In genomic region chr15:41919201-41919820, GRCh38 we compare ENCODE assay signal across 13 cellular contexts. TPM values are rescaled to one million over a fixed set of nuclear protein-coding genes. Genes with fewer than 3 reads are reported as not detected.
DNase-seq lines count a peak whose midpoint lies in the region; ATAC-seq and TF ChIP-seq lines count a peak whose summit lies in the region.
"Had no signal": no experiment of that assay in that cellular context is flagged by ENCODE, and none has a peak within 500 bp of the region (broad histone marks: within the 10 kb centered on the region; RNA-seq: fewer than 3 reads in every experiment).

No MANE protein-coding gene starts in this region.

- H3K9me3 Mint-ChIP-seq in H9 (no peaks in the 10 kb centered on the region), WTC11 (no peaks in the 10 kb centered on the region)
- peaks cover 12 to 16% of the 10 kb centered on the region in 2 donors for H3K9me3 Mint-ChIP-seq in stimulated activated naive B cell treated with anti-CD40 and anti-IgM and Interleukin-4, amounts not matched to agents 10 μg/mL and 1 μg/mL and 100 μg/mL, for 72 hours
- H3K9me3 Mint-ChIP-seq: activated naive CD8-positive, alpha-beta T cell treated with anti-CD3 and anti-CD28 coated beads, Interleukin-2, amount 50 U/mL, for 24 hours had no signal

- no peak overlapping the region for H4K8ac ChIP-seq in H9 (replicated peaks; ENCODE audit: insufficient read length, low read depth, low read length)
- no peak overlapping the region for H4K8ac ChIP-seq in mesendoderm (ENCODE audit: low read depth, low read length)

- no peak overlapping the region for H3K4me3 ChIP-seq in right cardiac atrium (ENCODE audit: low read length)
- no peak overlapping the region for H3K4me3 ChIP-seq in mesendoderm (ENCODE audit: low read length)

- H3K4ac ChIP-seq in H9 (ENCODE audit: low read depth, low read length) (no peak overlapping the region), mesendoderm (ENCODE audit: low read depth, low read length) (no peak overlapping the region)

- no peak overlapping the region for H4K91ac ChIP-seq in H9 (ENCODE audit: insufficient read length, low read depth, low read length)

- H2BK12ac ChIP-seq in H9 (ENCODE audit: insufficient read length, low read depth, low read length) = no peak overlapping the region

- no peaks in the 10 kb centered on the region for H3K27me3 ChIP-seq in H9 (ENCODE audit: insufficient read depth, low read length)
- H3K27me3 ChIP-seq in right cardiac atrium (ENCODE audit: control insufficient read depth, insufficient read depth) = no peaks in the 10 kb centered on the region
- no peaks in the 10 kb centered on the region for H3K27me3 ChIP-seq in mesendoderm (ENCODE audit: insufficient read depth, low read length, poor library complexity)

- no peak overlapping the region for H2AFZ ChIP-seq in H9 (ENCODE audit: low read length)

- ATAC-seq in WTC11 = no peak
- ATAC-seq in right cardiac atrium = peak; percentile 17 to 48
- no peak for ATAC-seq in stimulated activated naive B cell treated with anti-CD40 and anti-IgM and Interleukin-4, amounts not matched to agents 10 μg/mL and 1 μg/mL and 100 μg/mL, for 72 hours (replicated peaks)
- no peak for ATAC-seq in GM18861 (IDR thresholded peaks at IDR 0.05; ENCODE audit: unreplicated experiment)
- ATAC-seq: activated naive CD8-positive, alpha-beta T cell treated with anti-CD3 and anti-CD28 coated beads, Interleukin-2, amount 50 U/mL, for 24 hours had no signal

- H2BK20ac ChIP-seq in H9 (ENCODE audit: low read depth, low read length, poor library complexity, severe bottlenecking) = no peak overlapping the region

- H3K9me3 ChIP-seq in H9 (ENCODE audit: control insufficient read depth, low read depth, low read length) (no peaks in the 10 kb centered on the region), right cardiac atrium (ENCODE audit: control insufficient read depth, low read length) (no peaks in the 10 kb centered on the region)

- H3K23ac ChIP-seq in H9 (ENCODE audit: insufficient read length, low read depth, low read length) (no peak overlapping the region), mesendoderm (ENCODE audit: low read length) (no peak overlapping the region)

- H3T11ph ChIP-seq in H9 (ENCODE audit: low read length) = no peak overlapping the region

- H3K79me1 ChIP-seq in H9 (ENCODE audit: insufficient read depth, low read depth, low read length, poor library complexity, severe bottlenecking) = no peaks in the 10 kb centered on the region
- peaks cover 2% of the 10 kb centered on the region for H3K79me1 ChIP-seq in mesendoderm (ENCODE audit: low read length)

- H3K27me3 Mint-ChIP-seq in H9 (ENCODE audit: low read depth) = no peaks in the 10 kb centered on the region
- no peaks in the 10 kb centered on the region for H3K27me3 Mint-ChIP-seq in WTC11 (ENCODE audit: low read depth)
- no peaks in the 10 kb centered on the region for H3K27me3 Mint-ChIP-seq in stimulated activated naive B cell treated with anti-CD40 and anti-IgM and Interleukin-4, amounts not matched to agents 10 μg/mL and 1 μg/mL and 100 μg/mL, for 72 hours
- H3K27me3 Mint-ChIP-seq: activated naive CD8-positive, alpha-beta T cell treated with anti-CD3 and anti-CD28 coated beads, Interleukin-2, amount 50 U/mL, for 24 hours had no signal

- H2AK5ac ChIP-seq in H9 (ENCODE audit: insufficient read length, low read length) (no peak overlapping the region), mesendoderm (ENCODE audit: low read length) (no peak overlapping the region)

- H3K4me3 Mint-ChIP-seq in H9 (no peak overlapping the region), WTC11 (no peak overlapping the region)
- peak overlapping the region; percentile 33 to 72 for H3K4me3 Mint-ChIP-seq in stimulated activated naive B cell treated with anti-CD40 and anti-IgM and Interleukin-4, amounts not matched to agents 10 μg/mL and 1 μg/mL and 100 μg/mL, for 72 hours
- H3K4me3 Mint-ChIP-seq: activated naive CD8-positive, alpha-beta T cell treated with anti-CD3 and anti-CD28 coated beads, Interleukin-2, amount 50 U/mL, for 24 hours had no signal

- H3K4me1 ChIP-seq in H9 (ENCODE audit: insufficient read depth, low read length) (no peaks in the 10 kb centered on the region), right cardiac atrium (ENCODE audit: control insufficient read depth, insufficient read depth, low read length) (peaks cover 27% of the 10 kb centered on the region), mesendoderm (ENCODE audit: control insufficient read depth, low read depth, low read length) (no peaks in the 10 kb centered on the region)

- peaks cover 8% of the 10 kb centered on the region for H3K36me3 ChIP-seq in mesendoderm (ENCODE audit: control insufficient read depth, insufficient read depth, low read length)

- TF ChIP-seq CTCF in H9 (conservative IDR thresholded peaks at IDR 0.05) = no peak
- no peak for TF ChIP-seq CTCF in WTC11 (IDR thresholded peaks at IDR 0.05)
- no peak for TF ChIP-seq CTCF in GM13977 (IDR thresholded peaks at IDR 0.05; ENCODE audit: extremely low read depth, insufficient read depth, missing control alignments)

- H2BK120ac ChIP-seq in H9 (ENCODE audit: low read depth, low read length, poor library complexity, severe bottlenecking) (no peak overlapping the region), mesendoderm (ENCODE audit: low read depth, low read length) (no peak overlapping the region)

- H3K27ac Mint-ChIP-seq in H9 (peak overlapping the region in 2 of 3 experiments; percentile 42 to 81; a peak in 2 of 7 replicates), WTC11 (no peak overlapping the region)
- H3K27ac Mint-ChIP-seq in stimulated activated naive B cell treated with anti-CD40 and anti-IgM and Interleukin-4, amounts not matched to agents 10 μg/mL and 1 μg/mL and 100 μg/mL, for 72 hours = peak overlapping the region; percentile 81
- H3K27ac Mint-ChIP-seq: activated naive CD8-positive, alpha-beta T cell treated with anti-CD3 and anti-CD28 coated beads, Interleukin-2, amount 50 U/mL, for 24 hours had no signal

- POLR2A ChIA-PET in WTC11 (lab: Charles Lee) = no interaction called here

- H2BK5ac ChIP-seq in H9 (ENCODE audit: insufficient read length, low read length) (no peak overlapping the region), mesendoderm (ENCODE audit: low read length) (no peak overlapping the region)

- H4K20me1 ChIP-seq in H9 (ENCODE audit: control insufficient read depth, insufficient read depth, insufficient read length) = no peaks in the 10 kb centered on the region

- H3K4me2 ChIP-seq in H9 (ENCODE audit: insufficient read depth, insufficient read length, low read length) (no peak overlapping the region), mesendoderm (ENCODE audit: low read length) (no peak overlapping the region)

- no peak overlapping the region for H3K14ac ChIP-seq in H9 (ENCODE audit: insufficient read depth, low read length)

- intact Hi-C loops in right cardiac atrium (cut with DNase I) = no loop called here

- DNase-seq in H9 (no peak), WTC11 (ENCODE audit: low spot score) (no peak), right cardiac atrium (no peak), mesendoderm (no peak), GM13977 (ENCODE audit: low spot score) (no peak)
- DNase-seq in stimulated activated naive B cell treated with anti-CD40 and anti-IgM and Interleukin-4, amounts not matched to agents 10 μg/mL and 1 μg/mL and 100 μg/mL, for 72 hours = no peak
- DNase-seq: activated CD4-positive, alpha-beta T cell treated with anti-CD3 and anti-CD28 coated beads, Interleukin-2, amount 50 U/mL, for 1 hour; activated naive CD8-positive, alpha-beta T cell treated with anti-CD3 and anti-CD28 coated beads, Interleukin-2, amount 50 U/mL, for 24 hours; DMS79; KG1; midbrain; stimulated activated CD4-positive, alpha-beta T cell treated with anti-CD3 and anti-CD28 coated beads, Interleukin-12 subunit alpha, Interleukin-12 subunit beta, amount 100 ng/mL, for 4 hours had no signal

- H3K9ac ChIP-seq in H9 (ENCODE audit: extremely low read depth, insufficient read length, low read length) (no peak overlapping the region), mesendoderm (ENCODE audit: low read length) (no peak overlapping the region)

- H3K18ac ChIP-seq in H9 (ENCODE audit: insufficient read length, low read depth, low read length) (no peak overlapping the region), mesendoderm (ENCODE audit: low read length) (no peak overlapping the region)

- H3K79me2 ChIP-seq in H9 (ENCODE audit: insufficient read depth, low read length) (no peaks in the 10 kb centered on the region), mesendoderm (ENCODE audit: control insufficient read depth, insufficient read depth, low read length) (no peaks in the 10 kb centered on the region)

- H3K56ac ChIP-seq in H9 (ENCODE audit: insufficient read length, low read depth, low read length) (no peak overlapping the region), mesendoderm (ENCODE audit: low read length) (no peak overlapping the region)

- H3K36me3 Mint-ChIP-seq in H9 (ENCODE audit: insufficient read depth in 1 of 3, low read depth in 3 of 3) (peaks cover 4 to 30% (median 20%) of the 10 kb centered on the region in 3 experiments; a peak in 6 of 7 replicates), WTC11 (peaks cover 23% of the 10 kb centered on the region; the same call in 1 of the 2 replicates)
- H3K36me3 Mint-ChIP-seq in stimulated activated naive B cell treated with anti-CD40 and anti-IgM and Interleukin-4, amounts not matched to agents 10 μg/mL and 1 μg/mL and 100 μg/mL, for 72 hours = peaks cover 73 to 89% of the 10 kb centered on the region in 2 donors

- H3K4me1 Mint-ChIP-seq in H9 (0 out of 4 replicates have a peak, but pooled peaks cover 0 to 1% of the 10 kb centered on the region in 2 experiments), WTC11 (peaks cover 8% of the 10 kb centered on the region)
- peaks cover 65 to 100% of the 10 kb centered on the region in 2 donors for H3K4me1 Mint-ChIP-seq in stimulated activated naive B cell treated with anti-CD40 and anti-IgM and Interleukin-4, amounts not matched to agents 10 μg/mL and 1 μg/mL and 100 μg/mL, for 72 hours

- no peak overlapping the region for H3K27ac ChIP-seq in H9 (ENCODE audit: insufficient read length, low read depth, low read length)
- H3K27ac ChIP-seq in right cardiac atrium (ENCODE audit: low read length) = peak overlapping the region; percentile 84
- no peak overlapping the region for H3K27ac ChIP-seq in mesendoderm (ENCODE audit: low read depth, low read length)

- CTCF ChIA-PET in WTC11 (lab: Charles Lee) = interaction anchor here (1.0 to 1.2 kb wide), 2 partner anchors 145 to 218 kb away, joined by 3 read pairs; no protein-coding TSS in a partner anchor

- no CpG with 5 or more reads among the region's 30 CpGs for WGBS in H9 (ENCODE audit: extremely low coverage, insufficient read length, low lambda C conversion rate)
- WGBS in right cardiac atrium = 77% methylated on average over 30 of the region's 30 CpGs
- no CpG with 5 or more reads among the region's 30 CpGs for WGBS in mesendoderm (ENCODE audit: extremely low coverage, insufficient coverage, low lambda C conversion rate)

- no peak overlapping the region for H2BK15ac ChIP-seq in H9 (ENCODE audit: low read depth, low read length)
- no peak overlapping the region for H2BK15ac ChIP-seq in mesendoderm (replicated peaks; ENCODE audit: low read depth)

- in situ Hi-C loops in GM13977 (cut with MboI; ENCODE audit: low pct_unique_long_range_greater_than_20kb, low sequenced_read_pairs, unreplicated experiment) = no loop called here

- no peaks in the 10 kb centered on the region for H3K23me2 ChIP-seq in H9 (ENCODE audit: insufficient read length, low read depth, low read length, poor library complexity, severe bottlenecking)

- H4K5ac ChIP-seq in H9 (ENCODE audit: insufficient read length, low read depth, low read length) = no peak overlapping the region
- no peak overlapping the region for H4K5ac ChIP-seq in mesendoderm (ENCODE audit: low read length)

RNA-seq across cellular contexts. Expression of gene SPTBN5, which starts 25.5 kb away (rescaled TPM):
- 0.90 and 0.97 TPM in 2 replicates for total RNA-seq in H9 (2021)
- 1.2 to 2.3 TPM (median 2.0 TPM) in 3 replicates for total RNA-seq in WTC11 (2021)
- total RNA-seq in right cardiac atrium = 1 to 10 TPM; 1.7 to 4.3 (median 3.8) TPM
- polyA plus RNA-seq in right cardiac atrium = 2.3 TPM
- 0.13 TPM for polyA plus RNA-seq in mesendoderm (2013, experiment 1 of 2)
- polyA plus RNA-seq in mesendoderm (2013, experiment 2 of 2) = 0.15 TPM

RNA-seq across cellular contexts. Expression of gene EHD4, which starts 53.0 kb away (rescaled TPM):
- total RNA-seq in H9 (2021) (22.9 and 24.2 TPM in 2 replicates), WTC11 (2021) (20.8 to 23.9 TPM (median 21.3 TPM) in 3 replicates), right cardiac atrium (10 to 100 TPM; 31.7 to 37.4 (median 35.3) TPM)
- polyA plus RNA-seq in right cardiac atrium = 26.3 TPM
- polyA plus RNA-seq in mesendoderm (2013, experiment 1 of 2) = 14.7 TPM
- polyA plus RNA-seq in mesendoderm (2013, experiment 2 of 2) = 14.6 TPM

Comparison
In these comparisons a context has a peak if more than half of its experiments do, and no peak if none do; other contexts are left out.
1. H3K4me3 Mint-ChIP-seq: peak in stimulated activated naive B cell treated with anti-CD40 and anti-IgM and Interleukin-4, amounts not matched to agents 10 μg/mL and 1 μg/mL and 100 μg/mL, for 72 hours (2 of 2); none in H9 (0 of 2) and WTC11 (single experiment).
2. ATAC-seq: peak in right cardiac atrium (2 of 2); none in WTC11 (single experiment), stimulated activated naive B cell treated with anti-CD40 and anti-IgM and Interleukin-4, amounts not matched to agents 10 μg/mL and 1 μg/mL and 100 μg/mL, for 72 hours (0 of 2) and GM18861 (single experiment).